Comparison of ENCODE assay signal across 25 cellular contexts in the genomic region with DNA sequence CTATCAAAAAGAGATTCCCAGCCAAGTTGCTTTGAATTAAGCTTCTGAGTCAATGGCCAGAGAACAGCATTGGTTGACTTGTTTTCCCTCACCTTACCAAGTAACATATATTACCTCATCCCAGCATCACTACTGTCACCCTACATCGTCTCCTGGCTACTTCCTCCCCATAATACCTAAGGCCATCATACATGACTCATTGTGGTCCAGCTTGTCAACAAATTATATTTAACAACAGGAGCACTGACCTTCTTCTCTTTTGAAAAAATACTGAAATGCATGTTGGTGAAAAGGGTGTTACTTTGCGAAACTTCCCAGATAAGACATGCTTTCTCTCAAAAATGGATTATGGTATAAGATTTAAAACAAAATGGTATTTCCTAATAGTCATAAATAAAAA.
"Had no signal": no experiment of that assay in that cellular context is flagged by ENCODE, and none has a peak within 500 bp of the region (broad histone marks: within the 10 kb centered on the region; RNA-seq: fewer than 3 reads in every experiment).

No MANE protein-coding gene starts in this region.

- H2AFZ ChIP-seq: parathyroid adenoma had no signal

- H3K9ac ChIP-seq: parathyroid adenoma had no signal

- H3K9me3 Mint-ChIP-seq: activated CD4-positive, alpha-beta memory T cell treated with anti-CD3 and anti-CD28 coated beads, Interleukin-2, amount 10 ng/mL, durations not matched to agents 7 days and 5 days; activated CD4-positive, alpha-beta T cell treated with anti-CD3 and anti-CD28 coated beads, Interleukin-2, amount 10 ng/mL, durations not matched to agents 24 days and 14 days; activated T-helper 1 cell treated with anti-CD3 and anti-CD28 coated beads, Interleukin-12 subunit alpha, Interleukin-12 subunit beta, Interleukin-2, Interleukin-4 antibody, amounts not matched to agents 30 ng/mL and 10 ng/mL and 1 ng/mL, durations not matched to agents 14 hours and 24 hours and 36 hours; endodermal cell; memory B cell; nephron; stimulated activated naive CD8-positive, alpha-beta T cell treated with anti-CD3 and anti-CD28 coated beads, Interleukin-15, Interleukin-2, amounts not matched to agents 100 ng/mL and 50 ng/mL, for 24 hours had no signal

- H3K9me3 ChIP-seq: ascending aorta, right lobe of liver, thyroid gland, upper lobe of right lung had no signal

- H3K27ac Mint-ChIP-seq: activated CD4-positive, alpha-beta memory T cell treated with anti-CD3 and anti-CD28 coated beads, Interleukin-2, amount 10 ng/mL, durations not matched to agents 7 days and 5 days; activated CD4-positive, alpha-beta T cell treated with anti-CD3 and anti-CD28 coated beads, Interleukin-2, amount 10 ng/mL, durations not matched to agents 24 days and 14 days; activated CD8-positive, alpha-beta memory T cell treated with anti-CD3 and anti-CD28 coated beads, Interleukin-2, amount 10 ng/mL, durations not matched to agents 7 days and 5 days; activated naive CD4-positive, alpha-beta T cell treated with anti-CD3 and anti-CD28 coated beads, Interleukin-2, amount 50 U/mL, for 72 hours; activated T-helper 1 cell treated with anti-CD3 and anti-CD28 coated beads, Interleukin-12 subunit alpha, Interleukin-12 subunit beta, Interleukin-2, Interleukin-4 antibody, amounts not matched to agents 30 ng/mL and 10 ng/mL and 1 ng/mL, durations not matched to agents 14 hours and 24 hours and 36 hours; endodermal cell; memory B cell; nephron; stimulated activated naive CD8-positive, alpha-beta T cell treated with anti-CD3 and anti-CD28 coated beads, Interleukin-15, Interleukin-2, amounts not matched to agents 100 ng/mL and 50 ng/mL, for 24 hours had no signal

- H3K36me3 ChIP-seq: ascending aorta, brain microvascular endothelial cell, right lobe of liver, thyroid gland, upper lobe of right lung had no signal

- H3K4me1 Mint-ChIP-seq: activated CD4-positive, alpha-beta memory T cell treated with anti-CD3 and anti-CD28 coated beads, Interleukin-2, amount 10 ng/mL, durations not matched to agents 7 days and 5 days; activated CD4-positive, alpha-beta T cell treated with anti-CD3 and anti-CD28 coated beads, Interleukin-2, amount 10 ng/mL, durations not matched to agents 24 days and 14 days; activated CD8-positive, alpha-beta memory T cell treated with anti-CD3 and anti-CD28 coated beads, Interleukin-2, amount 10 ng/mL, durations not matched to agents 7 days and 5 days; central memory CD8-positive, alpha-beta T cell; endodermal cell; memory B cell had no signal

- H3K36me3 Mint-ChIP-seq: activated CD8-positive, alpha-beta memory T cell treated with anti-CD3 and anti-CD28 coated beads, Interleukin-2, amount 10 ng/mL, durations not matched to agents 7 days and 5 days; activated naive CD4-positive, alpha-beta T cell treated with anti-CD3 and anti-CD28 coated beads, Interleukin-2, amount 50 U/mL, for 72 hours; memory B cell had no signal

- H3K4me3 Mint-ChIP-seq: activated CD4-positive, alpha-beta memory T cell treated with anti-CD3 and anti-CD28 coated beads, Interleukin-2, amount 10 ng/mL, durations not matched to agents 7 days and 5 days; activated CD4-positive, alpha-beta T cell treated with anti-CD3 and anti-CD28 coated beads, Interleukin-2, amount 10 ng/mL, durations not matched to agents 24 days and 14 days; activated CD8-positive, alpha-beta memory T cell treated with anti-CD3 and anti-CD28 coated beads, Interleukin-2, amount 10 ng/mL, durations not matched to agents 7 days and 5 days; activated T-helper 1 cell treated with anti-CD3 and anti-CD28 coated beads, Interleukin-12 subunit alpha, Interleukin-12 subunit beta, Interleukin-2, Interleukin-4 antibody, amounts not matched to agents 30 ng/mL and 10 ng/mL and 1 ng/mL, durations not matched to agents 14 hours and 24 hours and 36 hours; central memory CD8-positive, alpha-beta T cell; endodermal cell; memory B cell; nephron; stimulated activated naive CD8-positive, alpha-beta T cell treated with anti-CD3 and anti-CD28 coated beads, Interleukin-15, Interleukin-2, amounts not matched to agents 100 ng/mL and 50 ng/mL, for 24 hours had no signal

- H3K27me3 Mint-ChIP-seq: activated CD4-positive, alpha-beta memory T cell treated with anti-CD3 and anti-CD28 coated beads, Interleukin-2, amount 10 ng/mL, durations not matched to agents 7 days and 5 days; activated CD4-positive, alpha-beta T cell treated with anti-CD3 and anti-CD28 coated beads, Interleukin-2, amount 10 ng/mL, durations not matched to agents 24 days and 14 days; activated CD8-positive, alpha-beta memory T cell treated with anti-CD3 and anti-CD28 coated beads, Interleukin-2, amount 10 ng/mL, durations not matched to agents 7 days and 5 days; central memory CD8-positive, alpha-beta T cell; memory B cell; stimulated activated naive CD8-positive, alpha-beta T cell treated with anti-CD3 and anti-CD28 coated beads, Interleukin-15, Interleukin-2, amounts not matched to agents 100 ng/mL and 50 ng/mL, for 24 hours had no signal

- H3K27ac ChIP-seq: ascending aorta, brain microvascular endothelial cell, epithelial cell of prostate, foreskin keratinocyte, parathyroid adenoma, right lobe of liver, skin epidermis, thyroid gland, upper lobe of right lung had no signal

- DNase-seq: activated CD4-positive, alpha-beta memory T cell treated with anti-CD3 and anti-CD28 coated beads, Interleukin-2, amount 10 ng/mL, durations not matched to agents 7 days and 5 days; activated CD4-positive, alpha-beta T cell treated with anti-CD3 and anti-CD28 coated beads, Interleukin-2, amount 10 ng/mL, durations not matched to agents 24 days and 14 days; activated CD8-positive, alpha-beta memory T cell treated with anti-CD3 and anti-CD28 coated beads, Interleukin-2, amount 10 ng/mL, durations not matched to agents 7 days and 5 days; activated gamma-delta T cell treated with Interleukin-2 at 50 U/mL for 16 hours; brain microvascular endothelial cell; cortex of kidney; endodermal cell; foreskin keratinocyte; hypothalamus; left cardiac atrium; right lobe of liver; stimulated activated CD4-positive, alpha-beta T cell treated with anti-CD3 and anti-CD28 coated beads, Interleukin-1b, Interleukin-23, amount 100 ng/mL, for 48 hours; substantia nigra; thyroid gland; upper lobe of right lung had no signal

- H3K4me1 ChIP-seq: foreskin keratinocyte, parathyroid adenoma, right lobe of liver, thyroid gland, upper lobe of right lung had no signal

- ATAC-seq: activated CD8-positive, alpha-beta memory T cell treated with anti-CD3 and anti-CD28 coated beads, Interleukin-2, amount 10 ng/mL, durations not matched to agents 7 days and 5 days; activated naive CD4-positive, alpha-beta T cell treated with anti-CD3 and anti-CD28 coated beads, Interleukin-2, amount 50 U/mL, for 72 hours; foreskin keratinocyte; left cardiac atrium; right lobe of liver; upper lobe of right lung had no signal

- H3K27me3 ChIP-seq: ascending aorta, brain microvascular endothelial cell, foreskin keratinocyte, right lobe of liver, thyroid gland, upper lobe of right lung had no signal

- H3K4me3 ChIP-seq: ascending aorta, right lobe of liver, skin epidermis, thyroid gland, upper lobe of right lung had no signal
